10 cellular contexts compared by ENCODE assay signal in genomic region chr14:94048676-94049624, GRCh38. TPM values are rescaled to one million over a fixed set of nuclear protein-coding genes. Genes with fewer than 3 reads are reported as not detected.
DNase-seq lines count a peak whose midpoint lies in the region; ATAC-seq and TF ChIP-seq lines count a peak whose summit lies in the region.
"Had no signal": no experiment of that assay in that cellular context is flagged by ENCODE, and none has a peak within 500 bp of the region (broad histone marks: within the 10 kb centered on the region; RNA-seq: fewer than 3 reads in every experiment).

No MANE protein-coding gene starts in this region.

- in situ Hi-C loops in HAP-1 (cut with MboI; ENCODE audit: low sequenced_read_pairs): no loop called here

- peaks cover 71% of the 10 kb centered on the region for H3K36me3 ChIP-seq in BE2C
- H3K36me3 ChIP-seq in HAP-1 (replicated peaks): peaks cover 76% of the 10 kb centered on the region

- H3K4me3 ChIP-seq in BE2C (ENCODE audit: low read depth, low read length): no peak overlapping the region
- H3K4me3 ChIP-seq in HAP-1: no peak overlapping the region
- H3K4me3 ChIP-seq: PC-9 had no signal

- peak; percentile 84 for DNase-seq in BE2C
- DNase-seq in HAP-1 (ENCODE audit: low spot score in 2 of 2): peak; percentile 91 to 94
- DNase-seq in NCI-H82 treated with DMSO at 0.1 percent for 48 hours (lab: John Stamatoyannopoulos, UW; ENCODE audit: unreplicated experiment): peak; percentile 95
- DNase-seq in islet precursor cell: peak; percentile 21
- no peak for DNase-seq in activated gamma-delta T cell treated with Interleukin-2 at 50 U/mL for 16 hours
- DNase-seq in medulla oblongata (ENCODE audit: extremely low spot score): no peak
- DNase-seq in UCSD-AML1 (lab: John Stamatoyannopoulos, UW; ENCODE audit: unreplicated experiment): no peak
- DNase-seq: PC-9; stimulated activated naive CD4-positive, alpha-beta T cell treated with Interleukin-2 at 50 U/mL for 16 hours had no signal

- H3K4me1 ChIP-seq in BE2C (peaks cover 8% of the 10 kb centered on the region), HAP-1 (peaks cover 13% of the 10 kb centered on the region)

- ATAC-seq in GM21526 (IDR thresholded peaks at IDR 0.05; ENCODE audit: low FRiP score, unreplicated experiment): no peak

- TF ChIP-seq CTCF in BE2C (IDR thresholded peaks at IDR 0.05; ENCODE audit: low read depth, low read length): no peak

- H3K9me3 ChIP-seq in BE2C (no peaks in the 10 kb centered on the region), HAP-1 (no peaks in the 10 kb centered on the region)

- no peaks in the 10 kb centered on the region for H3K27me3 ChIP-seq in BE2C
- H3K27me3 ChIP-seq in HAP-1 (ENCODE audit: low read depth): no peaks in the 10 kb centered on the region

RNA-seq across cellular contexts. Expression of gene OTUB2, which starts 22.8 kb away (rescaled TPM):
- polyA plus RNA-seq in BE2C (2012; ENCODE audit: insufficient read depth, insufficient read length, low read depth): 1.3 TPM

RNA-seq across cellular contexts. Expression of gene DDX24, which starts 32.1 kb away (rescaled TPM):
- polyA plus RNA-seq in BE2C (2012; ENCODE audit: insufficient read depth, insufficient read length, low read depth): 209 TPM

RNA-seq across cellular contexts. Expression of gene IFI27L1, which starts 32.2 kb away (rescaled TPM):
- polyA plus RNA-seq in BE2C (2012; ENCODE audit: insufficient read depth, insufficient read length, low read depth): 23.1 TPM

RNA-seq across cellular contexts. Expression of gene CCDC197, which starts 51.8 kb away (rescaled TPM):
- not detected for polyA plus RNA-seq in BE2C (2012; ENCODE audit: insufficient read depth, insufficient read length, low read depth)

Comparison
In these comparisons a context has a peak if more than half of its experiments do, and no peak if none do; other contexts are left out.
1. DNase-seq: peak in BE2C (single experiment), HAP-1 (2 of 2), NCI-H82 treated with DMSO at 0.1 percent for 48 hours (single experiment) and islet precursor cell (single experiment); none in activated gamma-delta T cell treated with Interleukin-2 at 50 U/mL for 16 hours (single experiment), medulla oblongata (single experiment) and UCSD-AML1 (single experiment).